14 cellular contexts compared by ENCODE assay signal in the genomic region with DNA sequence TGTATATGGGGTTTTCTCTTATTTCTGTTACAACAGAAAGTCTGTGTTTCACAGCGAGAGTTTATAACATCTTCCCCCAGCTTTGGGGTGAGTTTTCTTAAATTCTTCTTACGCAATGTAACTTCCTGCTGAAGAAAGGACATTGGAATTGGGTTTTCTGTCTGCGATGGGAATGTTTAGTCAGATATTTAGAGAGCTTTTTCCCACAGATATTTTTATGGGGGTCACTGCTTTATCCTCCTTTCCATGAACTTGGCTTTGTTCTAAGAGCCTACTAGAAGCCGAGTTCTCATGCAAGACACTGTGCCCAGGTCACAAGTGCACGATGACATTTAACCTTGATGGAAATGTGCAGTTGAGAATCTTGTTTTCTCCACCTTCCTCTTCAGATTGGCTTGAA. TPM values are rescaled to one million over a fixed set of nuclear protein-coding genes. Genes with fewer than 3 reads are reported as not detected.
DNase-seq lines count a peak whose midpoint lies in the region; ATAC-seq and TF ChIP-seq lines count a peak whose summit lies in the region.
"Had no signal": no experiment of that assay in that cellular context is flagged by ENCODE, and none has a peak within 500 bp of the region (broad histone marks: within the 10 kb centered on the region; RNA-seq: fewer than 3 reads in every experiment).

No MANE protein-coding gene starts in this region.

- no peaks in the 10 kb centered on the region for H3K27me3 Mint-ChIP-seq in T-helper 2 cell treated with Interferon-gamma antibody and Interleukin-4, amounts not matched to agents 5 μg/mL and 100 μg/mL, for 36 hours (ENCODE audit: low read depth)

- H3K9me3 ChIP-seq in breast epithelium (no peaks in the 10 kb centered on the region), lower lobe of right lung (no peaks in the 10 kb centered on the region), upper lobe of right lung (no peaks in the 10 kb centered on the region)
- H3K9me3 ChIP-seq: thoracic aorta had no signal

- H3K27ac ChIP-seq in breast epithelium (peak overlapping the region; percentile 48 to 69), lower lobe of right lung (peak overlapping the region; percentile 27), upper lobe of right lung (peak overlapping the region; percentile 45)

- DNase-seq in left ventricle myocardium superior (no peak), left cardiac atrium (no peak), breast epithelium (ENCODE audit: low spot score in 2 of 2) (no peak), lower lobe of right lung (no peak), upper lobe of right lung (no peak), hypothalamus (lab: John Stamatoyannopoulos, UW) (no peak)
- DNase-seq in T-helper 2 cell treated with Interferon-gamma antibody and Interleukin-4, amounts not matched to agents 5 μg/mL and 100 μg/mL, for 36 hours (ENCODE audit: low spot score): no peak
- DNase-seq: activated T-cell treated with anti-CD3 and anti-CD28 coated beads, Interleukin-2, amount 50 U/mL, for 4 hours; NCI-H1436; stimulated activated CD4-positive, alpha-beta T cell treated with anti-CD3 and anti-CD28 coated beads, Interleukin-4, amount 100 ng/mL, for 24 hours had no signal

- H3K4me3 Mint-ChIP-seq in T-helper 2 cell treated with Interferon-gamma antibody and Interleukin-4, amounts not matched to agents 5 μg/mL and 100 μg/mL, for 36 hours: no peak overlapping the region
- H3K4me3 Mint-ChIP-seq: activated T-cell treated with anti-CD3 and anti-CD28 coated beads, Interleukin-2, amount 50 U/mL, for 4 hours; neural crest cell had no signal

- H3K4me3 ChIP-seq in breast epithelium (no peak overlapping the region), lower lobe of right lung (no peak overlapping the region), upper lobe of right lung (no peak overlapping the region)
- H3K4me3 ChIP-seq: thoracic aorta had no signal

- peaks cover 42% of the 10 kb centered on the region for H3K4me1 Mint-ChIP-seq in T-helper 2 cell treated with Interferon-gamma antibody and Interleukin-4, amounts not matched to agents 5 μg/mL and 100 μg/mL, for 36 hours (ENCODE audit: low read depth)

- ATAC-seq in left ventricle myocardium superior (peak; percentile 13), left cardiac atrium (no peak), lower lobe of right lung (no peak), upper lobe of right lung (no peak), HG03378 (IDR thresholded peaks at IDR 0.05; ENCODE audit: unreplicated experiment) (no peak)
- ATAC-seq: activated T-cell treated with anti-CD3 and anti-CD28 coated beads, Interleukin-2, amount 50 U/mL, for 4 hours had no signal

- H3K9me3 Mint-ChIP-seq in T-helper 2 cell treated with Interferon-gamma antibody and Interleukin-4, amounts not matched to agents 5 μg/mL and 100 μg/mL, for 36 hours: peaks cover 6% of the 10 kb centered on the region

- no peak overlapping the region for H3K27ac Mint-ChIP-seq in T-helper 2 cell treated with Interferon-gamma antibody and Interleukin-4, amounts not matched to agents 5 μg/mL and 100 μg/mL, for 36 hours

- H3K36me3 ChIP-seq in breast epithelium (no peaks in the 10 kb centered on the region), lower lobe of right lung (peaks cover 6% of the 10 kb centered on the region), upper lobe of right lung (peaks cover 6% of the 10 kb centered on the region)

- no peak for TF ChIP-seq CTCF in breast epithelium (IDR thresholded peaks at IDR 0.05)
- TF ChIP-seq CTCF in lower lobe of right lung (IDR thresholded peaks at IDR 0.05): no peak
- TF ChIP-seq CTCF in upper lobe of right lung (IDR thresholded peaks at IDR 0.05): no peak

- TF ChIP-seq POLR2A in breast epithelium (IDR thresholded peaks at IDR 0.05): no peak

- peaks cover 38% of the 10 kb centered on the region for H3K36me3 Mint-ChIP-seq in T-helper 2 cell treated with Interferon-gamma antibody and Interleukin-4, amounts not matched to agents 5 μg/mL and 100 μg/mL, for 36 hours (ENCODE audit: low read depth)

- peaks cover 9 to 17% of the 10 kb centered on the region in 2 donors for H3K4me1 ChIP-seq in breast epithelium
- H3K4me1 ChIP-seq in lower lobe of right lung: peaks cover 85% of the 10 kb centered on the region
- H3K4me1 ChIP-seq in upper lobe of right lung: peaks cover 63% of the 10 kb centered on the region

- intact Hi-C loops in left ventricle myocardium superior (cut with micrococcal nuclease): no loop called here
- intact Hi-C loops in left cardiac atrium (cut with DNase I): no loop called here
- intact Hi-C loops in breast epithelium (cut with DNase I; ENCODE audit: low total_unique reads): no loop called here
- intact Hi-C loops in lower lobe of right lung (cut with DNase I): no loop called here
- intact Hi-C loops in upper lobe of right lung (cut with DNase I): no loop called here

- no peaks in the 10 kb centered on the region for H3K27me3 ChIP-seq in breast epithelium
- no peaks in the 10 kb centered on the region for H3K27me3 ChIP-seq in lower lobe of right lung (ENCODE audit: low read depth)
- H3K27me3 ChIP-seq in upper lobe of right lung: no peaks in the 10 kb centered on the region
- H3K27me3 ChIP-seq: BLaER1 treated with 17β-estradiol and CSF1 and Interleukin-3, amounts not matched to agents 10 nM and 100 nM had no signal

RNA-seq across cellular contexts. Expression of gene B3GNT2, which starts 22.1 kb away (rescaled TPM):
- total RNA-seq in left ventricle myocardium superior (15.1 TPM), left cardiac atrium (10 to 100 TPM; 13.4 to 13.8 TPM), breast epithelium (10 to 100 TPM; 16.3 to 39.5 (median 25.6) TPM), lower lobe of right lung (38.0 TPM), upper lobe of right lung (38.6 TPM)
